19 cellular contexts compared by ENCODE assay signal in genomic region chr3:165446555-165446954, GRCh38.
DNase-seq lines count a peak whose midpoint lies in the region; TF ChIP-seq lines count a peak whose summit lies in the region.
"Had no signal": no experiment of that assay in that cellular context is flagged by ENCODE, and none has a peak within 500 bp of the region (broad histone marks: within the 10 kb centered on the region; RNA-seq: fewer than 3 reads in every experiment).

No MANE protein-coding gene starts in this region.

- 69 to 98% (median 83%) methylated on average over 3 of the region's 3 CpGs for WGBS in ovary, 3 donors

- no peak for TF ChIP-seq CTCF in SU-DHL-6 (IDR thresholded peaks at IDR 0.05; ENCODE audit: insufficient read depth, low read length, poor library complexity, severe bottlenecking)
- no peak for TF ChIP-seq CTCF in ovary (IDR thresholded peaks at IDR 0.05)

- no peaks in the 10 kb centered on the region for H4K20me1 ChIP-seq in SU-DHL-6 (ENCODE audit: low read depth, low read length)

- H3K27ac ChIP-seq in SU-DHL-6 (ENCODE audit: low read depth, low read length) (no peak overlapping the region), ovary (no peak overlapping the region)
- H3K27ac ChIP-seq: C4-2B had no signal

- DNase-seq in DMS53 (lab: John Stamatoyannopoulos, UW) = peak; percentile 32
- no peak for DNase-seq in DMS53 treated with DMSO at 0.1 percent for 48 hours (lab: John Stamatoyannopoulos, UW; ENCODE audit: unreplicated experiment)
- peak; percentile 44 for DNase-seq in COLO668 (lab: John Stamatoyannopoulos, UW; ENCODE audit: unreplicated experiment)
- DNase-seq in NCI-H1105 (lab: John Stamatoyannopoulos, UW) = peak; percentile 1
- no peak for DNase-seq in pons (ENCODE audit: low spot score)
- DNase-seq in ovary = no peak
- no peak for DNase-seq in NCI-H526 (lab: John Stamatoyannopoulos, UW)
- DNase-seq: 8988T; CD8-positive, alpha-beta memory T cell; DND-41; IMR-90; NCI-H1417 treated with DMSO at 0.1 percent for 48 hours; NCI-H1930; NCI-H2171; NCI-H446; OCI-M1; Right ventricle myocardium superior had no signal

- intact Hi-C loops in ovary (cut with DNase I) = no loop called here

- H3K9me3 ChIP-seq in SU-DHL-6 (ENCODE audit: insufficient read depth, low read length) (no peaks in the 10 kb centered on the region), ovary (no peaks in the 10 kb centered on the region)

- H3K9me2 ChIP-seq in SU-DHL-6 (replicated peaks; ENCODE audit: insufficient read depth, low read length) = no peaks in the 10 kb centered on the region

- no peaks in the 10 kb centered on the region for H3K79me2 ChIP-seq in SU-DHL-6 (ENCODE audit: insufficient read depth, low read length)

- H3K4me2 ChIP-seq in SU-DHL-6 (ENCODE audit: low read depth, low read length, poor library complexity, severe bottlenecking) = no peak overlapping the region

- TF ChIP-seq POLR2A in ovary (IDR thresholded peaks at IDR 0.05) = no peak

- H2AFZ ChIP-seq in SU-DHL-6 (ENCODE audit: low read depth, low read length, severe bottlenecking) = peak overlapping the region; percentile 71

- no peaks in the 10 kb centered on the region for H3K4me1 ChIP-seq in ovary (ENCODE audit: insufficient read depth)

- H3K27me3 ChIP-seq in SU-DHL-6 (ENCODE audit: low read length) = no peaks in the 10 kb centered on the region
- no peaks in the 10 kb centered on the region for H3K27me3 ChIP-seq in ovary

- TF ChIP-seq EP300 in ovary (IDR thresholded peaks at IDR 0.05) = no peak

- H3K36me3 ChIP-seq in SU-DHL-6 (ENCODE audit: low read length) = no peaks in the 10 kb centered on the region
- H3K36me3 ChIP-seq in ovary = no peaks in the 10 kb centered on the region

- H3K4me3 ChIP-seq in SU-DHL-6 (ENCODE audit: insufficient read depth, low read length, poor library complexity, severe bottlenecking) (no peak overlapping the region), ovary (no peak overlapping the region)

- no peak overlapping the region for H3K9ac ChIP-seq in SU-DHL-6 (ENCODE audit: low read length)

- H3F3A ChIP-seq in SU-DHL-6 (ENCODE audit: insufficient read depth) = no peaks in the 10 kb centered on the region

Comparison
In these comparisons a context has a peak if more than half of its experiments do, and no peak if none do; other contexts are left out.
1. DNase-seq: peak in DMS53 (single experiment), COLO668 (single experiment) and NCI-H1105 (single experiment); none in DMS53 treated with DMSO at 0.1 percent for 48 hours (single experiment), pons (single experiment), ovary (0 of 5) and NCI-H526 (0 of 2).